Comparison of ENCODE assay signal across 8 cellular contexts in genomic region chr12:3872800-3873636, GRCh38. TPM values are rescaled to one million over a fixed set of nuclear protein-coding genes. Genes with fewer than 3 reads are reported as not detected.
DNase-seq lines count a peak whose midpoint lies in the region; ATAC-seq and TF ChIP-seq lines count a peak whose summit lies in the region.

TSS of gene PARP11 (minus strand) at chr12:3873399. CDS start at chr12:3873229, 170 bp downstream.

- H3K36me3 Mint-ChIP-seq in T-helper 17 cell (ENCODE audit: low read depth) = no peaks in the 10 kb centered on the region

- in situ Hi-C loops in GM13977 (cut with MboI; ENCODE audit: low pct_unique_long_range_greater_than_20kb, low sequenced_read_pairs, unreplicated experiment) = no loop called here

- peak; percentile 49 to 78 for TF ChIP-seq POLR2A in uterus (IDR thresholded peaks at IDR 0.05)

- H3K27me3 ChIP-seq in psoas muscle (ENCODE audit: insufficient read depth in 3 of 3, low read length in 2 of 3) (no peaks in the 10 kb centered on the region), uterus (no peaks in the 10 kb centered on the region)

- DNase-seq in GM13977 (ENCODE audit: low spot score) (peak; percentile 90), NCI-H1694 treated with DMSO at 0.1 percent for 48 hours (lab: John Stamatoyannopoulos, UW) (peak; percentile 96), T-helper 17 cell (peak; percentile 96), amygdala (lab: John Stamatoyannopoulos, UW) (peak; percentile 63 to 99 (median 94)), left ventricle myocardium superior (peak; percentile 99), psoas muscle (peak; percentile 98), uterus (peak; percentile 97 to 98)

- H3K36me3 ChIP-seq in psoas muscle (ENCODE audit: insufficient read depth in 1 of 2, low read depth in 1 of 2) (no peaks in the 10 kb centered on the region), uterus (no peaks in the 10 kb centered on the region)

- intact Hi-C loops in left ventricle myocardium superior (cut with micrococcal nuclease) = no loop called here
- intact Hi-C loops in psoas muscle (cut with DNase I) = no loop called here
- intact Hi-C loops in uterus (cut with DNase I; ENCODE audit: low total_unique reads) = no loop called here

- peaks cover 10% of the 10 kb centered on the region for H3K4me1 ChIP-seq in psoas muscle
- peaks cover 0 to 5% of the 10 kb centered on the region in 2 donors for H3K4me1 ChIP-seq in uterus

- H3K9me3 ChIP-seq in T-helper 17 cell (ENCODE audit: control insufficient read depth, low read length, poor library complexity, severe bottlenecking) (no peaks in the 10 kb centered on the region), psoas muscle (no peaks in the 10 kb centered on the region), uterus (no peaks in the 10 kb centered on the region)

- peak within 1 kb of the TSS; percentile 98 for H3K4me3 Mint-ChIP-seq in T-helper 17 cell

- no peaks in the 10 kb centered on the region for H3K27me3 Mint-ChIP-seq in T-helper 17 cell

- H3K4me1 Mint-ChIP-seq in T-helper 17 cell = peaks cover 37% of the 10 kb centered on the region

- peak; percentile 93 for ATAC-seq in HG02884 (IDR thresholded peaks at IDR 0.05; ENCODE audit: unreplicated experiment)
- peak; percentile 97 for ATAC-seq in T-helper 17 cell
- peak; percentile 100 for ATAC-seq in left ventricle myocardium superior
- peak; percentile 100 for ATAC-seq in psoas muscle

- H3K27ac ChIP-seq in psoas muscle (peak within 1 kb of the TSS; percentile 88), uterus (peak within 1 kb of the TSS; percentile 92 to 97)

- whole genome bisulfite sequencing in psoas muscle, 3 donors = 0 to 1% (median 0%) methylated on average over 50 to 55 of the region's 55 CpGs

- H3K4me3 ChIP-seq in psoas muscle = peak within 1 kb of the TSS; percentile 75
- H3K4me3 ChIP-seq in uterus = peak within 1 kb of the TSS; percentile 56 to 79

- TF ChIP-seq CTCF in GM13977 (IDR thresholded peaks at IDR 0.05; ENCODE audit: extremely low read depth, insufficient read depth, missing control alignments) (no peak), psoas muscle (IDR thresholded peaks at IDR 0.05) (no peak), uterus (IDR thresholded peaks at IDR 0.05) (no peak)

- H3K27ac Mint-ChIP-seq in T-helper 17 cell = peak within 1 kb of the TSS; percentile 99

RNA-seq across cellular contexts. Expression of gene PARP11, which starts in this region (rescaled TPM):
- total RNA-seq in T-helper 17 cell = 10 to 100 TPM; 16.5 to 21.3 TPM
- 5.0 TPM for total RNA-seq in left ventricle myocardium superior
- total RNA-seq in psoas muscle = 1 to 10 TPM; 2.6 to 4.0 (median 3.5) TPM
- 1 to 10 TPM in 2 of 3 donors, under 1 TPM in 1; 0.83 to 1.7 (median 1.3) TPM for polyA plus RNA-seq in psoas muscle
- total RNA-seq in uterus = 10 to 100 TPM in 2 of 4 donors, 1 to 10 TPM in 1, under 1 TPM in 1; 0.77 to 16.4 (median 8.8) TPM

Comparison
In these comparisons a context has a peak if more than half of its experiments do, and no peak if none do; other contexts are left out.
1. Peak in every context shown above with its lines: DNase-seq, ATAC-seq, H3K4me3 ChIP-seq and H3K27ac ChIP-seq.